Comparison of ENCODE assay signal across 1 cellular context in the genomic region with DNA sequence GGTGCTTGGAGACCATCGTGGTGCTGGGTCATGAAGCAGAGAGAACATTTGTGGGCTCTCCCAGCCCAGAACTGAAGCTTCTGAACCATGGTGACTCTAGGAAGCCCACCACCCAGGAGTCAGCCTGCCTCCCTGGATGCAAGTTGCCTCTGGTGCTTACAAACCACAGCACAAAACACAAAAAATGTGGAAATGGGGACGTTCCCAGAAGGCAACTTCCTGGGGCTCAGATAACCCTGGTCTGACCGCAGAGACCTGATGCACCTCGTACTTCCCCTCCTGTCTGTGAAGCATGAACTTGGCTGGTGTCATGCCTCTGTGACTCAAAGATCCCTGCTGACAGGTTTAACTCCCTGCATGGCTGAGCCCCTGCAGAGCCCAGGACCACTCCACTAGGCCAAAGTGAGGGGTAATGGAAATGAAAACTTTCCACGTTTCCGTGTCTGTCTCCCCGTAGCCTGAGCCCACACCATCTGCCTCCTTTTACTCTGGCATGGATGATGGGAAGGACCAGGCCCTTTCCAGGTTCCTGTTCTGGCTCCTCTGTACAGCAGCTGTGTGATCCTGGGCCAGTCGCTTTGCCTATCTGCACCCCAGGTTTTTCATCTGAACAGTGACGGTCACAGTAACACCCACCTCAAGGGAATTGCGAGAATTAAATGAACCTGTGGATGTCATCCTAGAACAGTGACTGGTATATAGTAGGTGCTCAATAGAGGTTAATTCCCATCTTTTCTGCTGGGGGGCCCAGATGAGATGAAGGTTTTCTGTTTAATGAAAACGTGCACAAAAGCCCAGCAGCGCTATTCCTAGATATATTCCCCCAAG.
TF ChIP-seq lines count a peak whose summit lies in the region.

No MANE protein-coding gene starts in this region.

TF ChIP-seq in GM12878, 131 proteins besides CTCF, POLR2A, EP300 and RAD21 (continued from another document):
- TF ChIP-seq, protein P1, sequence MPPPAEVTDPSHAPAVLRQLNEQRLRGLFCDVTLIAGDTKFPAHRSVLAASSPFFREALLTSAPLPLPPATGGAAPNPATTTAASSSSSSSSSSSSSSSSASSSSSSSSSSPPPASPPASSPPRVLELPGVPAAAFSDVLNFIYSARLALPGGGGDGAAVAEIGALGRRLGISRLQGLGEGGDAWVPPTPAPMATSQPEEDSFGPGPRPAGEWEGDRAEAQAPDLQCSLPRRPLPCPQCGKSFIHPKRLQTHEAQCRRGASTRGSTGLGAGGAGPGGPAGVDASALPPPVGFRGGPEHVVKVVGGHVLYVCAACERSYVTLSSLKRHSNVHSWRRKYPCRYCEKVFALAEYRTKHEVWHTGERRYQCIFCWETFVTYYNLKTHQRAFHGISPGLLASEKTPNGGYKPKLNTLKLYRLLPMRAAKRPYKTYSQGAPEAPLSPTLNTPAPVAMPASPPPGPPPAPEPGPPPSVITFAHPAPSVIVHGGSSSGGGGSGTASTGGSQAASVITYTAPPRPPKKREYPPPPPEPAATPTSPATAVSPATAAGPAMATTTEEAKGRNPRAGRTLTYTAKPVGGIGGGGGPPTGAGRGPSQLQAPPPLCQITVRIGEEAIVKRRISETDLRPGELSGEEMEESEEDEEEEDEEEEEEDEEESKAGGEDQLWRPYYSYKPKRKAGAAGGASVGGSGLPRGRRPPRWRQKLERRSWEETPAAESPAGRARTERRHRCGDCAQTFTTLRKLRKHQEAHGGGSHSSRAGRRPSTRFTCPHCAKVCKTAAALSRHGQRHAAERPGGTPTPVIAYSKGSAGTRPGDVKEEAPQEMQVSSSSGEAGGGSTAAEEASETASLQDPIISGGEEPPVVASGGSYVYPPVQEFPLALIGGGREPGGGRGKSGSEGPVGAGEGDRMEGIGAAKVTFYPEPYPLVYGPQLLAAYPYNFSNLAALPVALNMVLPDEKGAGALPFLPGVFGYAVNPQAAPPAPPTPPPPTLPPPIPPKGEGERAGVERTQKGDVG (CRISPR knock-in tag; IDR thresholded peaks at IDR 0.05) = no peak
- TF ChIP-seq TARDBP (IDR thresholded peaks at IDR 0.05; ENCODE audit: borderline replicate concordance) = no peak
- peak; percentile 87 for TF ChIP-seq DPF2 (IDR thresholded peaks at IDR 0.05)
- TF ChIP-seq RUNX3 (IDR thresholded peaks at IDR 0.05; ENCODE audit: low read length) = peak; percentile 99
- peak; percentile 72 for TF ChIP-seq SMARCA5 (IDR thresholded peaks at IDR 0.05)
- peak in 1 of 2 experiments; percentile 90; a peak in 2 of 4 replicates for TF ChIP-seq ETV6 (conservative IDR thresholded peaks at IDR 0.05 in 1 of 2, IDR thresholded peaks at IDR 0.05 in 1 of 2; ENCODE audit: borderline replicate concordance in 1 of 2, low read depth in 1 of 2)
- TF ChIP-seq, protein P2, sequence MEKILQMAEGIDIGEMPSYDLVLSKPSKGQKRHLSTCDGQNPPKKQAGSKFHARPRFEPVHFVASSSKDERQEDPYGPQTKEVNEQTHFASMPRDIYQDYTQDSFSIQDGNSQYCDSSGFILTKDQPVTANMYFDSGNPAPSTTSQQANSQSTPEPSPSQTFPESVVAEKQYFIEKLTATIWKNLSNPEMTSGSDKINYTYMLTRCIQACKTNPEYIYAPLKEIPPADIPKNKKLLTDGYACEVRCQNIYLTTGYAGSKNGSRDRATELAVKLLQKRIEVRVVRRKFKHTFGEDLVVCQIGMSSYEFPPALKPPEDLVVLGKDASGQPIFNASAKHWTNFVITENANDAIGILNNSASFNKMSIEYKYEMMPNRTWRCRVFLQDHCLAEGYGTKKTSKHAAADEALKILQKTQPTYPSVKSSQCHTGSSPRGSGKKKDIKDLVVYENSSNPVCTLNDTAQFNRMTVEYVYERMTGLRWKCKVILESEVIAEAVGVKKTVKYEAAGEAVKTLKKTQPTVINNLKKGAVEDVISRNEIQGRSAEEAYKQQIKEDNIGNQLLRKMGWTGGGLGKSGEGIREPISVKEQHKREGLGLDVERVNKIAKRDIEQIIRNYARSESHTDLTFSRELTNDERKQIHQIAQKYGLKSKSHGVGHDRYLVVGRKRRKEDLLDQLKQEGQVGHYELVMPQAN (conservative IDR thresholded peaks at IDR 0.05) = no peak
